Comparison of ENCODE assay signal across 8 cellular contexts in genomic region chr10:43461950-43462349, GRCh38. TPM values are rescaled to one million over a fixed set of nuclear protein-coding genes. Genes with fewer than 3 reads are reported as not detected.
DNase-seq lines count a peak whose midpoint lies in the region; ATAC-seq, FAIRE-seq and TF ChIP-seq lines count a peak whose summit lies in the region.

No MANE protein-coding gene starts in this region.

- no peak overlapping the region for H3K4me3 Mint-ChIP-seq in naive thymus-derived CD8-positive, alpha-beta T cell

- peak; percentile 89 for DNase-seq in ELR (ENCODE audit: low read depth)
- peak; percentile 37 to 84 (median 49) for DNase-seq in NCI-H1417 (lab: John Stamatoyannopoulos, UW)
- DNase-seq in SKM-1 (lab: John Stamatoyannopoulos, UW; ENCODE audit: unreplicated experiment) = peak; percentile 74
- DNase-seq in erythroblast (lab: John Stamatoyannopoulos, UW) = peak; percentile 84 to 90
- DNase-seq in naive thymus-derived CD8-positive, alpha-beta T cell = peak in 7 of 10 donors; percentile 22 to 79 (median 70)
- no peak for DNase-seq in stimulated activated CD8-positive, alpha-beta memory T cell treated with anti-CD3 and anti-CD28 coated beads, Interleukin-4, amount 100 ng/mL, for 48 hours

- no peaks in the 10 kb centered on the region for H3K9me3 Mint-ChIP-seq in naive thymus-derived CD8-positive, alpha-beta T cell

- POLR2A ChIA-PET in naive thymus-derived CD8-positive, alpha-beta T cell (lab: Charles Lee) = no interaction called here

- no peaks in the 10 kb centered on the region for H3K36me3 Mint-ChIP-seq in naive thymus-derived CD8-positive, alpha-beta T cell

- ATAC-seq in HG02610 (IDR thresholded peaks at IDR 0.05; ENCODE audit: unreplicated experiment) = peak; percentile 65
- peak; percentile 84 to 91 for ATAC-seq in naive thymus-derived CD8-positive, alpha-beta T cell

- H3K27ac Mint-ChIP-seq in naive thymus-derived CD8-positive, alpha-beta T cell = peak overlapping the region in 4 of 10 donors; percentile 4 to 66 (median 28)

- FAIRE-seq in A204.1 (lab: Jason Lieb, UNC) = peak; percentile 96

- H3K27me3 Mint-ChIP-seq in naive thymus-derived CD8-positive, alpha-beta T cell = no peaks in the 10 kb centered on the region

- H3K4me1 Mint-ChIP-seq in naive thymus-derived CD8-positive, alpha-beta T cell = peaks cover 4 to 16% (median 11%) of the 10 kb centered on the region in 4 donors

- no peak for TF ChIP-seq POLR2A in erythroblast (IDR thresholded peaks at IDR 0.05; ENCODE audit: low read length)

RNA-seq across cellular contexts. Expression of gene ZNF487, which starts 25.0 kb away (rescaled TPM):
- total RNA-seq in naive thymus-derived CD8-positive, alpha-beta T cell = 1 to 10 TPM; 4.4 to 5.4 TPM
- polyA plus RNA-seq in naive thymus-derived CD8-positive, alpha-beta T cell = 1 to 10 TPM; 4.0 to 6.0 (median 5.1) TPM

RNA-seq across cellular contexts. Expression of gene HNRNPF, which starts 53.0 kb away (rescaled TPM):
- 100 to 1,000 TPM; 155 to 168 TPM for total RNA-seq in naive thymus-derived CD8-positive, alpha-beta T cell
- polyA plus RNA-seq in naive thymus-derived CD8-positive, alpha-beta T cell = 100 to 1,000 TPM; 160 to 202 (median 174) TPM
